Comparison of ENCODE assay signal across 1 cellular context in genomic region chr20:46680684-46681031, GRCh38.
TF ChIP-seq lines count a peak whose summit lies in the region.

No MANE protein-coding gene starts in this region.

TF ChIP-seq in K562, 482 proteins besides CTCF, POLR2A, EP300 and RAD21:
- TF ChIP-seq ATF7 (IDR thresholded peaks at IDR 0.05) (no peak), ETS1 (conservative IDR thresholded peaks at IDR 0.05; ENCODE audit: control insufficient read depth, low read depth, low read length) (no peak), NFE2L1 (tag; IDR thresholded peaks at IDR 0.05; ENCODE audit: borderline replicate concordance, low read depth) (no peak), BCOR (IDR thresholded peaks at IDR 0.05) (0 out of 2 replicates have a peak, but pooled peaks have one; percentile 13), NR1H2 (CRISPR knock-in tag; IDR thresholded peaks at IDR 0.05) (no peak), ZFP91 (CRISPR knock-in tag; IDR thresholded peaks at IDR 0.05) (no peak), ZNF347 (CRISPR knock-in tag; IDR thresholded peaks at IDR 0.05; ENCODE audit: low read depth) (no peak), SOX6 (IDR thresholded peaks at IDR 0.05) (no peak), NRF1 (conservative IDR thresholded peaks at IDR 0.05 in 1 of 2, IDR thresholded peaks at IDR 0.05 in 1 of 2) (no peak), MTF1 (CRISPR knock-in tag; IDR thresholded peaks at IDR 0.05; ENCODE audit: borderline replicate concordance) (no peak), CBX1 (IDR thresholded peaks at IDR 0.05; ENCODE audit: low read depth) (no peak), RBM25 (IDR thresholded peaks at IDR 0.05; ENCODE audit: low read depth, low read length, severe bottlenecking) (peak; percentile 64), ZNF316 (IDR thresholded peaks at IDR 0.05) (no peak), SMARCB1 (IDR thresholded peaks at IDR 0.05; ENCODE audit: insufficient read length, low read depth) (no peak), SMAD1 (IDR thresholded peaks at IDR 0.05; ENCODE audit: low read depth, low read length, partially characterized antibody) (no peak)
